Comparison of ENCODE assay signal across 11 cellular contexts in genomic region chr2:98461650-98462049, GRCh38. TPM values are rescaled to one million over a fixed set of nuclear protein-coding genes. Genes with fewer than 3 reads are reported as not detected.
DNase-seq lines count a peak whose midpoint lies in the region; ATAC-seq and TF ChIP-seq lines count a peak whose summit lies in the region.
"Had no signal": no experiment of that assay in that cellular context is flagged by ENCODE, and none has a peak within 500 bp of the region (broad histone marks: within the 10 kb centered on the region; RNA-seq: fewer than 3 reads in every experiment).

No MANE protein-coding gene starts in this region.

- intact Hi-C loops in Right ventricle myocardium inferior (cut with DNase I), result no loop called here
- intact Hi-C loops in vagina (cut with DNase I), result no loop called here

- peaks cover 0 to 54% of the 10 kb centered on the region in 2 donors for H3K4me1 ChIP-seq in right atrium auricular region
- H3K4me1 ChIP-seq in vagina, result peaks cover 59% of the 10 kb centered on the region
- H3K4me1 ChIP-seq in foreskin keratinocyte, result peaks cover 15% of the 10 kb centered on the region

- H3K9me3 ChIP-seq in right atrium auricular region, result no peaks in the 10 kb centered on the region
- no peaks in the 10 kb centered on the region for H3K9me3 ChIP-seq in vagina

- no peaks in the 10 kb centered on the region for H3K9me3 Mint-ChIP-seq in activated T-cell treated with anti-CD3 and anti-CD28 coated beads, Interleukin-2, amount 50 U/mL, for 72 hours
- no peaks in the 10 kb centered on the region for H3K9me3 Mint-ChIP-seq in immature natural killer cell

- H3K27me3 Mint-ChIP-seq in activated T-cell treated with anti-CD3 and anti-CD28 coated beads, Interleukin-2, amount 50 U/mL, for 72 hours (ENCODE audit: low read depth), result no peaks in the 10 kb centered on the region
- H3K27me3 Mint-ChIP-seq in immature natural killer cell (ENCODE audit: low read depth in 3 of 3), result peaks cover 5 to 22% (median 8%) of the 10 kb centered on the region in 3 donors

- TF ChIP-seq POLR2A in vagina (IDR thresholded peaks at IDR 0.05), result no peak

- TF ChIP-seq CTCF in right atrium auricular region (IDR thresholded peaks at IDR 0.05), result no peak
- TF ChIP-seq CTCF in vagina (IDR thresholded peaks at IDR 0.05), result no peak
- no peak for TF ChIP-seq CTCF in foreskin keratinocyte (conservative IDR thresholded peaks at IDR 0.05)

- H3K27me3 ChIP-seq in right atrium auricular region (no peaks in the 10 kb centered on the region), vagina (no peaks in the 10 kb centered on the region), foreskin keratinocyte (no peaks in the 10 kb centered on the region)

- H3K4me3 ChIP-seq in right atrium auricular region, result no peak overlapping the region
- no peak overlapping the region for H3K4me3 ChIP-seq in vagina

- H3K36me3 ChIP-seq in right atrium auricular region (no peaks in the 10 kb centered on the region), vagina (no peaks in the 10 kb centered on the region)

- H3K27ac Mint-ChIP-seq in activated T-cell treated with anti-CD3 and anti-CD28 coated beads, Interleukin-2, amount 50 U/mL, for 72 hours, result peak overlapping the region; percentile 90
- peak overlapping the region; percentile 96 to 99 (median 97) for H3K27ac Mint-ChIP-seq in immature natural killer cell

- DNase-seq in Right ventricle myocardium inferior (ENCODE audit: missing footprints) (peak; percentile 84), right atrium auricular region (ENCODE audit: low spot score) (no peak), immature natural killer cell (no peak), vagina (ENCODE audit: extremely low spot score in 2 of 2) (peak; percentile 64 to 70), foreskin keratinocyte (no peak)
- DNase-seq in activated T-cell treated with anti-CD3 and anti-CD28 coated beads, Interleukin-2, amount 50 U/mL, for 72 hours, result no peak
- DNase-seq: NCI-H1105 treated with DMSO at 0.1 percent for 48 hours, NCI-H526 treated with DMSO at 0.1 percent for 48 hours, SW 1271 had no signal

- H3K4me3 Mint-ChIP-seq in activated T-cell treated with anti-CD3 and anti-CD28 coated beads, Interleukin-2, amount 50 U/mL, for 72 hours, result peak overlapping the region; percentile 27 to 72
- peak overlapping the region; percentile 55 to 92 (median 81) for H3K4me3 Mint-ChIP-seq in immature natural killer cell

- H3K4me1 Mint-ChIP-seq in activated T-cell treated with anti-CD3 and anti-CD28 coated beads, Interleukin-2, amount 50 U/mL, for 72 hours (ENCODE audit: low read depth), result peaks cover 91% of the 10 kb centered on the region
- peaks cover 94 to 95% of the 10 kb centered on the region in 2 donors for H3K4me1 Mint-ChIP-seq in immature natural killer cell

- H3K36me3 Mint-ChIP-seq in activated T-cell treated with anti-CD3 and anti-CD28 coated beads, Interleukin-2, amount 50 U/mL, for 72 hours (ENCODE audit: insufficient read depth in 2 of 2), result peaks cover 0 to under 1% of the 10 kb centered on the region in 2 donors
- peaks cover 0 to 7% (median 4%) of the 10 kb centered on the region in 3 donors for H3K36me3 Mint-ChIP-seq in immature natural killer cell

- ATAC-seq in Right ventricle myocardium inferior (no peak), GM19455 (IDR thresholded peaks at IDR 0.05; ENCODE audit: unreplicated experiment) (no peak), HG02571 (IDR thresholded peaks at IDR 0.05; ENCODE audit: unreplicated experiment) (no peak), foreskin keratinocyte (no peak)
- ATAC-seq in activated T-cell treated with anti-CD3 and anti-CD28 coated beads, Interleukin-2, amount 50 U/mL, for 72 hours (replicated peaks in 1 of 2), result no peak

- no peak overlapping the region for H3K27ac ChIP-seq in right atrium auricular region
- H3K27ac ChIP-seq in vagina, result no peak overlapping the region
- H3K27ac ChIP-seq in foreskin keratinocyte, result no peak overlapping the region

RNA-seq across cellular contexts. Expression of gene INPP4A, which starts 17.0 kb away (rescaled TPM):
- total RNA-seq in Right ventricle myocardium inferior (14.7 TPM), right atrium auricular region (10 to 100 TPM; 12.7 to 18.2 TPM), vagina (38.1 TPM), foreskin keratinocyte (12.4 and 13.1 TPM in 2 replicates)
- total RNA-seq in activated T-cell treated with anti-CD3 and anti-CD28 coated beads, Interleukin-2, amount 50 U/mL, for 72 hours, result 10 to 100 TPM; 51.6 to 55.1 TPM
- polyA plus RNA-seq in immature natural killer cell (100 to 1,000 TPM in 1 of 3 donors, 10 to 100 TPM in 2; 34.1 to 101 (median 35.0) TPM), foreskin keratinocyte (2.9 and 3.0 TPM in 2 replicates)

Comparison
In these comparisons a context has a peak if more than half of its experiments do, and no peak if none do; other contexts are left out.
1. DNase-seq: peak in Right ventricle myocardium inferior (single experiment) and vagina (2 of 2); none in right atrium auricular region (single experiment), activated T-cell treated with anti-CD3 and anti-CD28 coated beads, Interleukin-2, amount 50 U/mL, for 72 hours (0 of 2), immature natural killer cell (0 of 3) and foreskin keratinocyte (0 of 2).